Comparison of ENCODE assay signal across 7 cellular contexts in the genomic region with DNA sequence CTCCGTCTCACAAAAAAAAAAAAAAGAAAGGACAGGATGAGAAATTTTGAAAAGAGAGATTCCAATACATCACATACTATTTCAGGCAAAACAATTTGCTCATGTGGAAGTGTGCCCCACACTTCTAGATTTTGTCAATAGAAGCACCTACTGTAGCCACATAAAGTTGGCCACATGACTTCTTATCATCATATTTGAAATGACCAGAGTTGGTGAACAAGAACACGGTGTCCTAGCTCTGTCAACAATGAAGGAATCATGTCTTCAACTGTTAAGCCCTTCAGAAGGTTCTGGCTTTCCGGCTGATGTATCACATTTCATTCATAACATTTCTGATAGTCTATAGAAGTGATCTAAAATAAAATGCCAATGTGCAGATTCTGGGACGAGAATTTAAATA.
"Had no signal": no experiment of that assay in that cellular context is flagged by ENCODE, and none has a peak within 500 bp of the region (broad histone marks: within the 10 kb centered on the region; RNA-seq: fewer than 3 reads in every experiment).

No MANE protein-coding gene starts in this region.

- DNase-seq: IMR-90, KBM-7, KG1 had no signal

- H3K4me3 ChIP-seq: K562 had no signal

- H3K27ac ChIP-seq: HL-60, KMS-11 had no signal

- ATAC-seq: HepG2, K562 had no signal
